13 cellular contexts compared by ENCODE assay signal in the genomic region with DNA sequence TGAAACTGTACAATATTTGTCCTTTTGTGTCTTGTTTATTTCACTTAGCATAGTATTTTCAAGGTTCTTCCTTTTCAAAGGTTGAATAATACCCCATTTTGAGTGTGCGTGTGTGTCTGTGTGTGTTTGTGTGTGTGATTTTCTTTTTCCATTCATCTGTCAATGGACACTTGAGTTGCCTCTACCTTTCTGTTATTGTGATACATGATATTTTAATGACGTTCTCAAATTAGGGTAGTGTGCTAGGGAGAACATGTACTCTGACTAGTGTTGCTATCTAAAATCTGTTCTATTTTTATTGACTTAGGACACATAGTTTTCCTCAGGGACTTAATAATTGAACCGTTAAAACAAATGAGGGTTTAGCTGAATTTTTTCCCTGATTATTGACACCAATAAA. TPM values are rescaled to one million over a fixed set of nuclear protein-coding genes. Genes with fewer than 3 reads are reported as not detected.
"Had no signal": no experiment of that assay in that cellular context is flagged by ENCODE, and none has a peak within 500 bp of the region (broad histone marks: within the 10 kb centered on the region; RNA-seq: fewer than 3 reads in every experiment).

No MANE protein-coding gene starts in this region.

- H3K36me3 ChIP-seq: uterus had no signal

- ATAC-seq: activated T-cell treated with anti-CD3 and anti-CD28 coated beads, Interleukin-2, amount 50 U/mL, for 4 hours; esophagus mucosa; left cardiac atrium; natural killer cell; right cardiac atrium had no signal

- H3K4me1 ChIP-seq: uterus had no signal

- H3K27ac ChIP-seq: uterus, VCaP had no signal

- H3K4me3 ChIP-seq: uterus had no signal

- H3K9me3 ChIP-seq: uterus had no signal

- H3K27me3 ChIP-seq: uterus had no signal

- DNase-seq: activated CD4-positive, alpha-beta memory T cell treated with anti-CD3 and anti-CD28 coated beads for 36 hours; activated gamma-delta T cell; activated naive CD8-positive, alpha-beta T cell treated with anti-CD3 and anti-CD28 coated beads for 36 hours; activated T-cell treated with anti-CD3 and anti-CD28 coated beads, Interleukin-2, amount 50 U/mL, for 4 hours; left cardiac atrium; mammary epithelial cell; natural killer cell; posterior cingulate gyrus; right cardiac atrium; small intestine; uterus had no signal

- FAIRE-seq: small intestine had no signal

RNA-seq across cellular contexts. Expression of gene MMRN1, which starts 9.9 kb away (rescaled TPM):
- polyA plus RNA-seq: mammary epithelial cell had no signal
